Comparison of ENCODE assay signal across 1 cellular context in genomic region chr7:1569440-1569832, GRCh38.
TF ChIP-seq lines count a peak whose summit lies in the region.

No MANE protein-coding gene starts in this region.

TF ChIP-seq in H1, 55 proteins besides CTCF, POLR2A, EP300 and RAD21 (continued from another document):
- TF ChIP-seq HDAC2 (IDR thresholded peaks at IDR 0.05; ENCODE audit: borderline replicate concordance in 1 of 2, low read depth in 2 of 2, low read length in 2 of 2), result 0 out of 4 replicates have a peak, but pooled peaks of 1 of the 2 experiments have one; percentile 17
- TF ChIP-seq TAF1 (IDR thresholded peaks at IDR 0.05; ENCODE audit: low read depth, low read length), result no peak
- no peak for TF ChIP-seq CREB1 (IDR thresholded peaks at IDR 0.05)
- TF ChIP-seq KDM1A (IDR thresholded peaks at IDR 0.05; ENCODE audit: borderline replicate concordance, low read length), result peak; percentile 70; the same call in 1 of the 2 replicates
- no peak for TF ChIP-seq CHD1 (IDR thresholded peaks at IDR 0.05; ENCODE audit: low read depth, low read length)
- no peak for TF ChIP-seq GTF2F1 (IDR thresholded peaks at IDR 0.05; ENCODE audit: borderline replicate concordance, low read depth, low read length)
- peak; percentile 26 for TF ChIP-seq ASH2L (IDR thresholded peaks at IDR 0.05; ENCODE audit: low read length)
- TF ChIP-seq SP4 (IDR thresholded peaks at IDR 0.05; ENCODE audit: low read length), result no peak
- TF ChIP-seq FOSL1 (IDR thresholded peaks at IDR 0.05; ENCODE audit: insufficient read depth, low read depth, low read length), result no peak
- TF ChIP-seq USF2 (IDR thresholded peaks at IDR 0.05; ENCODE audit: low read length), result no peak
- 0 out of 2 replicates have a peak, but pooled peaks have one; percentile 8 for TF ChIP-seq E2F6 (IDR thresholded peaks at IDR 0.05)
